8 cellular contexts compared by ENCODE assay signal in the genomic region with DNA sequence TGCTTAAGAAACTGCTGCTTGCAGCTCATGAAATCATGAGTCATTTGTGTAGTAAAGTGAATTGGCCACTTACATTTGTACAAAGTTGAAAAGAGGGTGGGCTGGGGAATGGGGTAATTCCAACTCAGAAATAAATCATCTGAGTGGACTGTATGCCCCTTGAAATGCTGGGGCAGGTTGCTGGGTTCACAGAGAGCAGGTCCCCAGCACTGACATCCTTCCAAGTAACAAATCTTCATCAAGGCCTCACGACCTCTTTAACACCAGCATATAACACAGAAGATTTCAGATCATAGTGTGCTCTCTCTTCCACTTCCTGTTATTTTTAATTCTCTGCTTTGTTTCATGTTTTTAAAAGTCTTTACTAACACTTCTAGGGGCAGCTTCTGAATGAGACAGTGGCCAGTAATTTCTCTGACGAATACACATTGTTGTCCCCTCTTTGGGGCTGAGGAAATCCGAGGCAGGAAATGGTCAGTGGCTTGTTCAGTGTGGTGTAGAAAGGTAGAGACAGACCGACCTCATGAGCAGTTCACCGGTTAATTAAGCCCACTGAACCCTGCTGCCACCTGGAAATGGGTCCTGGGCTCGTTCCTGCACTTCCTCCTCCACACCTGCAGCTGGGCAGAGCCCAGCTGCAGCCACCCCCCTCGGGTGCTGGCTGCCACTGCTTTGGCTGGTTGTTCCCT.
DNase-seq lines count a peak whose midpoint lies in the region; ATAC-seq and TF ChIP-seq lines count a peak whose summit lies in the region.

No MANE protein-coding gene starts in this region.

- DNase-seq in DND-41 = peak; percentile 85
- DNase-seq in activated T-helper 1 cell treated with anti-CD3 and anti-CD28 coated beads, Interleukin-12 subunit alpha, Interleukin-12 subunit beta, Interleukin-2, Interleukin-4 antibody, amounts not matched to agents 30 ng/mL and 10 ng/mL and 1 ng/mL, durations not matched to agents 14 hours and 24 hours and 36 hours (ENCODE audit: low spot score) = no peak
- DNase-seq in left ventricle myocardium superior = no peak
- DNase-seq in suprapubic skin (ENCODE audit: low spot score in 2 of 2) = no peak
- DNase-seq in NCI-H2107 treated with DMSO at 0.1 percent for 48 hours (lab: John Stamatoyannopoulos, UW; ENCODE audit: unreplicated experiment) = no peak
- DNase-seq in G401 (ENCODE audit: low spot score) = no peak

- peak overlapping the region in 1 of 2 experiments; percentile 38; a peak in 1 of 4 replicates for H3K4me3 ChIP-seq in DND-41 (ENCODE audit: low read depth in 1 of 2, low read length in 2 of 2)
- no peak overlapping the region for H3K4me3 ChIP-seq in suprapubic skin

- no peaks in the 10 kb centered on the region for H4K20me1 ChIP-seq in DND-41 (ENCODE audit: insufficient read depth, low read length)

- no peaks in the 10 kb centered on the region for H3K27me3 ChIP-seq in DND-41 (ENCODE audit: insufficient read depth, low read length, poor library complexity)
- H3K27me3 ChIP-seq in suprapubic skin = no peaks in the 10 kb centered on the region

- H3K9me3 ChIP-seq in DND-41 (ENCODE audit: insufficient read depth, low read length, severe bottlenecking) (no peaks in the 10 kb centered on the region), suprapubic skin (no peaks in the 10 kb centered on the region)

- peaks cover 68% of the 10 kb centered on the region for H3K4me1 ChIP-seq in DND-41 (ENCODE audit: insufficient read depth, low read length)
- peaks cover 59% of the 10 kb centered on the region for H3K4me1 ChIP-seq in suprapubic skin

- peak overlapping the region; percentile 95 for H3K27ac Mint-ChIP-seq in activated T-helper 1 cell treated with anti-CD3 and anti-CD28 coated beads, Interleukin-12 subunit alpha, Interleukin-12 subunit beta, Interleukin-2, Interleukin-4 antibody, amounts not matched to agents 30 ng/mL and 10 ng/mL and 1 ng/mL, durations not matched to agents 14 hours and 24 hours and 36 hours

- H3K9me3 Mint-ChIP-seq in activated T-helper 1 cell treated with anti-CD3 and anti-CD28 coated beads, Interleukin-12 subunit alpha, Interleukin-12 subunit beta, Interleukin-2, Interleukin-4 antibody, amounts not matched to agents 30 ng/mL and 10 ng/mL and 1 ng/mL, durations not matched to agents 14 hours and 24 hours and 36 hours = no peaks in the 10 kb centered on the region

- H3K4me1 Mint-ChIP-seq in activated T-helper 1 cell treated with anti-CD3 and anti-CD28 coated beads, Interleukin-12 subunit alpha, Interleukin-12 subunit beta, Interleukin-2, Interleukin-4 antibody, amounts not matched to agents 30 ng/mL and 10 ng/mL and 1 ng/mL, durations not matched to agents 14 hours and 24 hours and 36 hours (ENCODE audit: low read depth) = peaks cover 67% of the 10 kb centered on the region

- H3K36me3 ChIP-seq in DND-41 (ENCODE audit: insufficient read depth, low read length) (no peaks in the 10 kb centered on the region), suprapubic skin (no peaks in the 10 kb centered on the region)

- peak overlapping the region; percentile 59 for H3K9ac ChIP-seq in DND-41 (ENCODE audit: low read depth, low read length)

- H3K4me2 ChIP-seq in DND-41 (ENCODE audit: insufficient read depth, low read length) = peak overlapping the region; percentile 55

- WGBS in suprapubic skin = 24% methylated on average over 7 of the region's 7 CpGs

- peaks cover 7% of the 10 kb centered on the region for H3K36me3 Mint-ChIP-seq in activated T-helper 1 cell treated with anti-CD3 and anti-CD28 coated beads, Interleukin-12 subunit alpha, Interleukin-12 subunit beta, Interleukin-2, Interleukin-4 antibody, amounts not matched to agents 30 ng/mL and 10 ng/mL and 1 ng/mL, durations not matched to agents 14 hours and 24 hours and 36 hours (ENCODE audit: low read depth)

- H3K27ac ChIP-seq in DND-41 (ENCODE audit: low read length) (peak overlapping the region; percentile 95), suprapubic skin (peak overlapping the region; percentile 80)

- peak; percentile 85 for ATAC-seq in DND-41 (ENCODE audit: insufficient read depth, low read depth)
- peak; percentile 83 for ATAC-seq in GM19438 (IDR thresholded peaks at IDR 0.05; ENCODE audit: low read depth, unreplicated experiment)
- peak; percentile 68 for ATAC-seq in HG03439 (IDR thresholded peaks at IDR 0.05; ENCODE audit: unreplicated experiment)
- ATAC-seq in left ventricle myocardium superior = peak; percentile 27

- in situ Hi-C loops in G401 (cut with HindIII; ENCODE audit: low sequenced_read_pairs) = no loop called here

- H3K4me3 Mint-ChIP-seq in activated T-helper 1 cell treated with anti-CD3 and anti-CD28 coated beads, Interleukin-12 subunit alpha, Interleukin-12 subunit beta, Interleukin-2, Interleukin-4 antibody, amounts not matched to agents 30 ng/mL and 10 ng/mL and 1 ng/mL, durations not matched to agents 14 hours and 24 hours and 36 hours = peak overlapping the region; percentile 68

- intact Hi-C loops in activated T-helper 1 cell treated with anti-CD3 and anti-CD28 coated beads, Interleukin-12 subunit alpha, Interleukin-12 subunit beta, Interleukin-2, Interleukin-4 antibody, amounts not matched to agents 30 ng/mL and 10 ng/mL and 1 ng/mL, durations not matched to agents 14 hours and 24 hours and 36 hours (cut with micrococcal nuclease) = loop anchor here (1.0 kb wide), 2 partner anchors 9 to 10 kb away; no protein-coding TSS in a partner anchor
- intact Hi-C loops in left ventricle myocardium superior (cut with micrococcal nuclease) = no loop called here

- peak; percentile 19 for TF ChIP-seq CTCF in DND-41 (IDR thresholded peaks at IDR 0.05; ENCODE audit: borderline replicate concordance, extremely low read depth, low read length, poor library complexity, severe bottlenecking)
- no peak for TF ChIP-seq CTCF in suprapubic skin (IDR thresholded peaks at IDR 0.05)

- TF ChIP-seq EP300 in suprapubic skin (IDR thresholded peaks at IDR 0.05) = no peak

- no peaks in the 10 kb centered on the region for H3K27me3 Mint-ChIP-seq in activated T-helper 1 cell treated with anti-CD3 and anti-CD28 coated beads, Interleukin-12 subunit alpha, Interleukin-12 subunit beta, Interleukin-2, Interleukin-4 antibody, amounts not matched to agents 30 ng/mL and 10 ng/mL and 1 ng/mL, durations not matched to agents 14 hours and 24 hours and 36 hours (ENCODE audit: insufficient read depth)

- no peak for TF ChIP-seq POLR2A in suprapubic skin (IDR thresholded peaks at IDR 0.05)

- H2AFZ ChIP-seq in DND-41 (ENCODE audit: low read depth, low read length) = peak overlapping the region; percentile 77

- H3K79me2 ChIP-seq in DND-41 (ENCODE audit: insufficient read depth, low read length) = peaks cover 8% of the 10 kb centered on the region; the same call in 1 of the 2 replicates

Comparison
In these comparisons a context has a peak if more than half of its experiments do, and no peak if none do; other contexts are left out.
1. ATAC-seq: peak in every context shown above with its lines; median percentile 85 in DND-41; 83 in GM19438; 68 in HG03439; 27 in left ventricle myocardium superior.